Comparison of ENCODE assay signal across 14 cellular contexts in the genomic region with DNA sequence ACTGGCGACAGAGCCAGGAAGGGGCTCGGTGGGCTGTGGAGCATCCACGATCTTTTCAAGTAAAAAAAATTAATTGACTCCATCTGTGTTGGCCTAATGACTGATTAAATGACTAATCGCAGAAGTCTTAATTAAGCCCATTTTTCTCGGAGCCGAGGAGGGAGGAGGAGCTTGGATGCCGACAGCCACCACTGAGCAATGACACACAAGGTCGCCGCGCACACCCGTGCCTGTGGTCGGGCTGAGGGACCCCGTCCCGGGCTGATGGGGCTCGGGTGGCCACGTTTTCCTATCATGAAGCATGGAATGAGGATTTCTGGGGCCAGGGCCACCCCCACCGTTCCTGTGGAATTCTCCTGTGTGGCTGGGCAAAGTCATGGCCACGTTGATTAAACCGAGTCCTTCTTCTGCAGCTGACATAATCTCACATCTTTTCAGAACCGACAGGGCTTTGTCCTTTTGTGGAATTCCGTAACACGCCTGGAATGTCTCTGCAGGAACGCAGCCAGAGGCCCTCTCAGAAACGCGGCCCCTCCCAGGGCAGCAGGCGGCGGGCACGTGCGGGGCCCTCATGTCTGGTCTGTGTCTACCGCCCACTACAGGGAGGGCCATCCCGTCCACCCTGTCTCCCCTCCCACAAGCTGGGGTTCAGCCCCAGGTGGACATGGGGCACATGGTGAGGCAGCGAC.
A peak's percentile ranks its signal among the peaks of the same experiment; 100 is the strongest.
DNase-seq lines count a peak whose midpoint lies in the region; ATAC-seq, FAIRE-seq and TF ChIP-seq lines count a peak whose summit lies in the region.
"Had no signal": no experiment of that assay in that cellular context is flagged by ENCODE, and none has a peak within 500 bp of the region (broad histone marks: within the 10 kb centered on the region; RNA-seq: fewer than 3 reads in every experiment).

No MANE protein-coding gene starts in this region.

- DNase-seq in ELF-1 (ENCODE audit: low read depth, low spot score) = peak; percentile 62
- DNase-seq in bronchial epithelial cell (ENCODE audit: low read depth) = peak; percentile 17
- peak; percentile 13 for DNase-seq in kidney glomerular epithelial cell (lab: John Stamatoyannopoulos, UW)
- no peak for DNase-seq in NCI-H69 (lab: John Stamatoyannopoulos, UW)
- no peak for DNase-seq in activated CD8-positive, alpha-beta T cell treated with anti-CD3 and anti-CD28 coated beads, Interleukin-2, amount 10 ng/mL, durations not matched to agents 7 days and 5 days
- DNase-seq: activated CD4-positive, CD25-positive, alpha-beta regulatory T cell; activated naive CD4-positive, alpha-beta T cell treated with anti-CD3 and anti-CD28 coated beads for 36 hours; naive thymus-derived CD8-positive, alpha-beta T cell; NCI-H2029; PC-3 had no signal

- H3K36me3 ChIP-seq in bronchial epithelial cell (ENCODE audit: control insufficient read depth, insufficient read depth, low read length) (no peaks in the 10 kb centered on the region), skeletal muscle tissue (ENCODE audit: control insufficient read depth in 3 of 3, insufficient read depth in 3 of 3, low read length in 3 of 3) (no peaks in the 10 kb centered on the region)

- H3K4me1 ChIP-seq in skeletal muscle tissue (ENCODE audit: control insufficient read depth in 3 of 3, insufficient read depth in 3 of 3, low read length in 3 of 3) = peaks cover 8 to 12% (median 11%) of the 10 kb centered on the region in 3 donors

- no peaks in the 10 kb centered on the region for H3K9me3 Mint-ChIP-seq in activated CD8-positive, alpha-beta T cell treated with anti-CD3 and anti-CD28 coated beads, Interleukin-2, amount 10 ng/mL, durations not matched to agents 7 days and 5 days (ENCODE audit: insufficient read depth)
- H3K9me3 Mint-ChIP-seq: activated naive CD4-positive, alpha-beta T cell treated with anti-CD3 and anti-CD28 coated beads for 36 hours; naive thymus-derived CD8-positive, alpha-beta T cell had no signal

- TF ChIP-seq CTCF in bronchial epithelial cell (IDR thresholded peaks at IDR 0.05; ENCODE audit: insufficient read depth, low read length, severe bottlenecking) = no peak

- H3K27ac Mint-ChIP-seq in activated CD8-positive, alpha-beta T cell treated with anti-CD3 and anti-CD28 coated beads, Interleukin-2, amount 10 ng/mL, durations not matched to agents 7 days and 5 days = no peak overlapping the region
- H3K27ac Mint-ChIP-seq: activated naive CD4-positive, alpha-beta T cell treated with anti-CD3 and anti-CD28 coated beads for 36 hours had no signal

- CTCF ChIA-PET in activated CD8-positive, alpha-beta T cell treated with anti-CD3 and anti-CD28 coated beads, Interleukin-2, amount 10 ng/mL, durations not matched to agents 7 days and 5 days (lab: Charles Lee) = no interaction called here

- no peak overlapping the region for H3K4me3 Mint-ChIP-seq in activated CD8-positive, alpha-beta T cell treated with anti-CD3 and anti-CD28 coated beads, Interleukin-2, amount 10 ng/mL, durations not matched to agents 7 days and 5 days
- H3K4me3 Mint-ChIP-seq: activated naive CD4-positive, alpha-beta T cell treated with anti-CD3 and anti-CD28 coated beads for 36 hours; naive thymus-derived CD8-positive, alpha-beta T cell had no signal

- no peak overlapping the region for H3K4me3 ChIP-seq in bronchial epithelial cell (ENCODE audit: low read depth, low read length)
- H3K4me3 ChIP-seq in skeletal muscle tissue (ENCODE audit: low read length in 3 of 3) = no peak overlapping the region

- no peak overlapping the region for H3K27ac ChIP-seq in skeletal muscle tissue (ENCODE audit: low read depth, low read length)

- H3K9me3 ChIP-seq in skeletal muscle tissue (ENCODE audit: control insufficient read depth in 3 of 3, low read length in 3 of 3) = no peaks in the 10 kb centered on the region

- H3K27me3 ChIP-seq in bronchial epithelial cell (ENCODE audit: control insufficient read depth, insufficient read depth, low read length) (peaks cover 2% of the 10 kb centered on the region), skeletal muscle tissue (ENCODE audit: control insufficient read depth in 3 of 3, insufficient read depth in 3 of 3, low read length in 3 of 3) (peaks cover 0 to 34% (median 17%) of the 10 kb centered on the region in 3 donors)

- no peak for ATAC-seq in HG02678 (IDR thresholded peaks at IDR 0.05; ENCODE audit: unreplicated experiment)
- no peak for ATAC-seq in activated CD8-positive, alpha-beta T cell treated with anti-CD3 and anti-CD28 coated beads, Interleukin-2, amount 10 ng/mL, durations not matched to agents 7 days and 5 days
- no peak for ATAC-seq in GM19397 (IDR thresholded peaks at IDR 0.05; ENCODE audit: unreplicated experiment)
- ATAC-seq: esophagus mucosa; naive thymus-derived CD8-positive, alpha-beta T cell; PC-3 had no signal

- no peaks in the 10 kb centered on the region for H3K36me3 Mint-ChIP-seq in activated CD8-positive, alpha-beta T cell treated with anti-CD3 and anti-CD28 coated beads, Interleukin-2, amount 10 ng/mL, durations not matched to agents 7 days and 5 days (ENCODE audit: low read depth)

- FAIRE-seq in bronchial epithelial cell (lab: Jason Lieb, UNC) = no peak

- no peaks in the 10 kb centered on the region for H3K4me1 Mint-ChIP-seq in activated CD8-positive, alpha-beta T cell treated with anti-CD3 and anti-CD28 coated beads, Interleukin-2, amount 10 ng/mL, durations not matched to agents 7 days and 5 days (ENCODE audit: low read depth)

- peak overlapping the region in 2 of 3 donors; percentile 20 to 45 for H3K9ac ChIP-seq in skeletal muscle tissue (ENCODE audit: low read depth in 1 of 3, low read length in 3 of 3)

- no peaks in the 10 kb centered on the region for H3K27me3 Mint-ChIP-seq in activated CD8-positive, alpha-beta T cell treated with anti-CD3 and anti-CD28 coated beads, Interleukin-2, amount 10 ng/mL, durations not matched to agents 7 days and 5 days (ENCODE audit: low read depth)

- POLR2A ChIA-PET in activated CD8-positive, alpha-beta T cell treated with anti-CD3 and anti-CD28 coated beads, Interleukin-2, amount 10 ng/mL, durations not matched to agents 7 days and 5 days (lab: Charles Lee) = interaction anchor here (0.8 kb wide), 1 partner anchor 11 kb away, joined by 4 read pairs; no protein-coding TSS in a partner anchor

Comparison
In these comparisons a context has a peak if more than half of its experiments do, and no peak if none do; other contexts are left out.
1. DNase-seq: peak in ELF-1 (single experiment), bronchial epithelial cell (single experiment) and kidney glomerular epithelial cell (single experiment); none in NCI-H69 (single experiment) and activated CD8-positive, alpha-beta T cell treated with anti-CD3 and anti-CD28 coated beads, Interleukin-2, amount 10 ng/mL, durations not matched to agents 7 days and 5 days (single experiment).